24 cellular contexts compared by ENCODE assay signal in genomic region chr12:105887131-105887530, GRCh38.
"Had no signal": no experiment of that assay in that cellular context is flagged by ENCODE, and none has a peak within 500 bp of the region (broad histone marks: within the 10 kb centered on the region; RNA-seq: fewer than 3 reads in every experiment).

No MANE protein-coding gene starts in this region.

- H3K27ac ChIP-seq: left lung, lower lobe of right lung, ovary, right atrium auricular region, right lobe of liver, stomach, testis, thyroid gland, transverse colon, upper lobe of right lung had no signal

- H3K36me3 ChIP-seq: left lung, lower lobe of right lung, ovary, right atrium auricular region, right lobe of liver, stomach, thyroid gland, transverse colon, upper lobe of right lung had no signal

- DNase-seq: hippocampal formation; immature natural killer cell; kidney; left colon; left lung; lower lobe of right lung; mammary epithelial cell; mesenchymal stem cell; naive B cell; ovary; right lobe of liver; stimulated activated CD4-positive, alpha-beta T cell treated with anti-CD3 and anti-CD28 coated beads, Interleukin-1b, Interleukin-23, amount 100 ng/mL, for 48 hours; stimulated activated CD4-positive, alpha-beta T cell treated with anti-CD3 and anti-CD28 coated beads, Interleukin-2, amount 100 ng/mL, for 48 hours; stimulated activated naive B cell treated with anti-CD40 and anti-IgM and Interleukin-4, amounts not matched to agents 10 μg/mL and 1 μg/mL and 100 μg/mL, for 72 hours; stimulated activated naive CD8-positive, alpha-beta T cell treated with anti-CD3 and anti-CD28 coated beads, Interleukin-15, Interleukin-2, amounts not matched to agents 100 U/mL and 50 U/mL, for 24 hours; stomach; testis; thyroid gland; transverse colon; upper lobe of right lung had no signal

- FAIRE-seq: islet of Langerhans, kidney, urothelium cell line had no signal

- H3K4me2 ChIP-seq: smooth muscle cell had no signal

- H3K9me3 ChIP-seq: left lung, lower lobe of right lung, ovary, right atrium auricular region, right lobe of liver, stomach, testis, thyroid gland, transverse colon, upper lobe of right lung had no signal

- H3K27me3 ChIP-seq: left lung, ovary, right atrium auricular region, right lobe of liver, stomach, testis, thyroid gland, transverse colon, upper lobe of right lung had no signal

- H3K4me1 ChIP-seq: lower lobe of right lung, right atrium auricular region, right lobe of liver, stomach, testis, thyroid gland, transverse colon, upper lobe of right lung had no signal

- H3K4me3 ChIP-seq: left lung, lower lobe of right lung, ovary, right atrium auricular region, right lobe of liver, smooth muscle cell, stomach, testis, thyroid gland, transverse colon, upper lobe of right lung had no signal
